30 cellular contexts compared by ENCODE assay signal in the genomic region with DNA sequence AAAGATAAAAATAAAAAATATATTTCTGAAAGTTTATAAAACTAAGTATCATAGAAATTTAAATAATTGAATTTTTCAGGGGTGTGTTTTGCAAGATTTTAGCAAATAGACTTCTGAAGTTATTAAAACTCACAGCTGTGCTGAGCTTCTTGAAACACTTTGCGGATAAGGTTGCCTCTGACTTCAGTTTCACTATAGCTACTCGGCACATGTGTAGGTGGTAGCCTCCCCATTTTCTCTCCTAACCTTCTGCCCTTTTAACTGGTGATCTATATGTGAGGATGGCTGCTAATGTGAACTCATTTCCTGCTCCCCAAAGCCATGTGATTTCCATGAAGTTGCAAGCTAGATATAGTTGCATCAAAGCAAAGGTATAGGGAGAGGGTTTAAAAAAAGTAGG.
"Had no signal": no experiment of that assay in that cellular context is flagged by ENCODE, and none has a peak within 500 bp of the region (broad histone marks: within the 10 kb centered on the region; RNA-seq: fewer than 3 reads in every experiment).

No MANE protein-coding gene starts in this region.

- H3K27ac Mint-ChIP-seq: brain; naive thymus-derived CD8-positive, alpha-beta T cell; neural progenitor cell; stimulated activated naive CD8-positive, alpha-beta T cell treated with anti-CD3 and anti-CD28 coated beads, Interleukin-15, Interleukin-2, amounts not matched to agents 100 ng/mL and 50 ng/mL, for 24 hours; T-helper 17 cell; type B pancreatic cell; WTC11 had no signal

- H3K9me3 Mint-ChIP-seq: brain; naive thymus-derived CD8-positive, alpha-beta T cell; neural progenitor cell; stimulated activated naive CD8-positive, alpha-beta T cell treated with anti-CD3 and anti-CD28 coated beads, Interleukin-15, Interleukin-2, amounts not matched to agents 100 ng/mL and 50 ng/mL, for 24 hours; WTC11 had no signal

- DNase-seq: activated CD4-positive, alpha-beta T cell treated with anti-CD3 and anti-CD28 coated beads for 4 hours; activated CD8-positive, alpha-beta memory T cell treated with anti-CD3 and anti-CD28 coated beads for 24 hours; activated effector memory CD4-positive, alpha-beta T cell treated with anti-CD3 and anti-CD28 coated beads, Interleukin-2, amount 50 U/mL, for 16 hours; cerebellar nuclear complex; colonic mucosa; effector CD8-positive, alpha-beta T cell; esophagus squamous epithelium; foreskin melanocyte; kidney glomerular epithelial cell; lower lobe of right lung; mesenchymal stem cell; naive thymus-derived CD8-positive, alpha-beta T cell; occipital lobe; psoas muscle; SIG-M5; sigmoid colon; small intestine; stimulated activated CD4-positive, alpha-beta T cell treated with anti-CD3 and anti-CD28 coated beads, Interleukin-2, amount 100 ng/mL, for 24 hours; substantia nigra; T-helper 17 cell; T1000; uterus had no signal

- H3K4me3 Mint-ChIP-seq: activated naive CD8-positive, alpha-beta T cell; brain; naive thymus-derived CD8-positive, alpha-beta T cell; neural progenitor cell; stimulated activated naive CD8-positive, alpha-beta T cell treated with anti-CD3 and anti-CD28 coated beads, Interleukin-15, Interleukin-2, amounts not matched to agents 100 ng/mL and 50 ng/mL, for 24 hours; type B pancreatic cell; WTC11 had no signal

- H3K4me1 Mint-ChIP-seq: naive thymus-derived CD8-positive, alpha-beta T cell; WTC11 had no signal

- ATAC-seq: left lobe of liver; lower lobe of right lung; naive thymus-derived CD8-positive, alpha-beta T cell; psoas muscle; SK-N-SH treated with all-trans-retinoic acid at 6 μM for 48 hours; T-helper 17 cell; WTC11 had no signal

- H3K36me3 Mint-ChIP-seq: activated naive CD8-positive, alpha-beta T cell; brain; naive thymus-derived CD8-positive, alpha-beta T cell; neural progenitor cell; type B pancreatic cell; WTC11 had no signal
